2 cellular contexts compared by ENCODE assay signal in genomic region chr9:107492381-107492780, GRCh38.
A peak's percentile ranks its signal among the peaks of the same experiment; 100 is the strongest.
TF ChIP-seq lines count a peak whose summit lies in the region.

No MANE protein-coding gene starts in this region.

TF ChIP-seq in IMR-90, 13 proteins besides CTCF, POLR2A, EP300 and RAD21:
- no peak for TF ChIP-seq CHD1 (IDR thresholded peaks at IDR 0.05; ENCODE audit: low read depth, low read length)
- TF ChIP-seq CEBPB (IDR thresholded peaks at IDR 0.05; ENCODE audit: low read depth, low read length), result peak; percentile 88
- no peak for TF ChIP-seq FOS (IDR thresholded peaks at IDR 0.05; ENCODE audit: low read depth, low read length)
- TF ChIP-seq NFE2L2 (IDR thresholded peaks at IDR 0.05; ENCODE audit: low read depth, low read length), result no peak

TF ChIP-seq in H1, 55 proteins besides CTCF, POLR2A, EP300 and RAD21:
- TF ChIP-seq FOSL1 (IDR thresholded peaks at IDR 0.05; ENCODE audit: insufficient read depth, low read depth, low read length), result no peak
- peak; percentile 53; the same call in 1 of the 2 replicates for TF ChIP-seq CEBPB (IDR thresholded peaks at IDR 0.05; ENCODE audit: low read depth, low read length)
- no peak for TF ChIP-seq MAFK (IDR thresholded peaks at IDR 0.05; ENCODE audit: low read depth, low read length)
- TF ChIP-seq SUZ12 (IDR thresholded peaks at IDR 0.05; ENCODE audit: low read length), result no peak
- TF ChIP-seq RBBP5 (IDR thresholded peaks at IDR 0.05; ENCODE audit: borderline replicate concordance, low read depth, low read length), result no peak
